In genomic region chr1:30407862-30408580, GRCh38 we compare ENCODE assay signal across 18 cellular contexts.
A peak's percentile ranks its signal among the peaks of the same experiment; 100 is the strongest.
DNase-seq lines count a peak whose midpoint lies in the region; ATAC-seq and TF ChIP-seq lines count a peak whose summit lies in the region.
"Had no signal": no experiment of that assay in that cellular context is flagged by ENCODE, and none has a peak within 500 bp of the region (broad histone marks: within the 10 kb centered on the region; RNA-seq: fewer than 3 reads in every experiment).

No MANE protein-coding gene starts in this region.

- no peak for TF ChIP-seq POLR2A in esophagus muscularis mucosa (IDR thresholded peaks at IDR 0.05; ENCODE audit: low read depth)

- H3K27me3 Mint-ChIP-seq in T-helper 2 cell treated with Interferon-gamma antibody and Interleukin-4, amounts not matched to agents 5 μg/mL and 100 μg/mL, for 36 hours (ENCODE audit: low read depth), result no peaks in the 10 kb centered on the region

- H3K4me3 ChIP-seq in esophagus muscularis mucosa (no peak overlapping the region), psoas muscle (no peak overlapping the region)
- H3K4me3 ChIP-seq: PC-9, thyroid gland had no signal

- ATAC-seq in GM18511 (IDR thresholded peaks at IDR 0.05; ENCODE audit: unreplicated experiment) (no peak), psoas muscle (no peak)

- H3K36me3 Mint-ChIP-seq in T-helper 2 cell treated with Interferon-gamma antibody and Interleukin-4, amounts not matched to agents 5 μg/mL and 100 μg/mL, for 36 hours (ENCODE audit: low read depth), result no peaks in the 10 kb centered on the region

- no peaks in the 10 kb centered on the region for H3K4me1 Mint-ChIP-seq in T-helper 2 cell treated with Interferon-gamma antibody and Interleukin-4, amounts not matched to agents 5 μg/mL and 100 μg/mL, for 36 hours (ENCODE audit: low read depth)

- TF ChIP-seq CTCF in esophagus muscularis mucosa (IDR thresholded peaks at IDR 0.05), result no peak
- TF ChIP-seq CTCF in psoas muscle (IDR thresholded peaks at IDR 0.05), result no peak

- DNase-seq in D341Med (ENCODE audit: low spot score), result peak; percentile 6
- DNase-seq in LoVo (ENCODE audit: low spot score), result peak; percentile 5
- DNase-seq in esophagus muscularis mucosa (ENCODE audit: extremely low spot score), result peak; percentile 87
- peak; percentile 0 for DNase-seq in retina
- no peak for DNase-seq in psoas muscle
- no peak for DNase-seq in T-helper 2 cell treated with Interferon-gamma antibody and Interleukin-4, amounts not matched to agents 5 μg/mL and 100 μg/mL, for 36 hours (ENCODE audit: low spot score)
- DNase-seq in putamen (ENCODE audit: low spot score), result no peak
- DNase-seq: activated CD4-positive, alpha-beta T cell treated with anti-CD3 and anti-CD28 coated beads for 4 hours; activated gamma-delta T cell; effector CD4-positive, alpha-beta T cell; mesenchymal stem cell; NCI-H2029; NCI-H526 treated with DMSO at 0.1 percent for 48 hours; PC-9; T-helper 2 cell; thyroid gland had no signal

- intact Hi-C loops in esophagus muscularis mucosa (cut with DNase I), result no loop called here
- intact Hi-C loops in psoas muscle (cut with DNase I), result no loop called here

- WGBS in esophagus muscularis mucosa, result 68% methylated on average over 6 of the region's 9 CpGs
- WGBS in psoas muscle, 3 donors, result 78 to 82% (median 79%) methylated on average over 9 of the region's 9 CpGs

- H3K36me3 ChIP-seq in esophagus muscularis mucosa, result no peaks in the 10 kb centered on the region
- no peaks in the 10 kb centered on the region for H3K36me3 ChIP-seq in psoas muscle (ENCODE audit: insufficient read depth in 1 of 2, low read depth in 1 of 2)
- H3K36me3 ChIP-seq: thyroid gland had no signal

- TF ChIP-seq EP300 in esophagus muscularis mucosa (IDR thresholded peaks at IDR 0.05), result no peak

- H3K9me3 ChIP-seq in esophagus muscularis mucosa (no peaks in the 10 kb centered on the region), psoas muscle (no peaks in the 10 kb centered on the region)
- H3K9me3 ChIP-seq: thyroid gland had no signal

- H3K27me3 ChIP-seq in esophagus muscularis mucosa (peaks cover 0 to 56% (median 0%) of the 10 kb centered on the region in 4 donors), psoas muscle (ENCODE audit: insufficient read depth in 3 of 3, low read length in 2 of 3) (no peaks in the 10 kb centered on the region)
- H3K27me3 ChIP-seq: thyroid gland had no signal

- H3K27ac ChIP-seq in esophagus muscularis mucosa (replicated peaks in 1 of 4) (no peak overlapping the region), psoas muscle (no peak overlapping the region)
- H3K27ac ChIP-seq: C4-2B, PC-9, thyroid gland had no signal

- no peak overlapping the region for H3K27ac Mint-ChIP-seq in T-helper 2 cell treated with Interferon-gamma antibody and Interleukin-4, amounts not matched to agents 5 μg/mL and 100 μg/mL, for 36 hours

- H3K9me3 Mint-ChIP-seq in T-helper 2 cell treated with Interferon-gamma antibody and Interleukin-4, amounts not matched to agents 5 μg/mL and 100 μg/mL, for 36 hours, result no peaks in the 10 kb centered on the region

- H3K4me1 ChIP-seq in esophagus muscularis mucosa (no peaks in the 10 kb centered on the region), psoas muscle (no peaks in the 10 kb centered on the region)
- H3K4me1 ChIP-seq: thyroid gland had no signal

- H3K4me3 Mint-ChIP-seq in T-helper 2 cell treated with Interferon-gamma antibody and Interleukin-4, amounts not matched to agents 5 μg/mL and 100 μg/mL, for 36 hours, result no peak overlapping the region

Comparison
In these comparisons a context has a peak if more than half of its experiments do, and no peak if none do; other contexts are left out.
1. DNase-seq: peak in D341Med (single experiment), LoVo (single experiment), esophagus muscularis mucosa (single experiment) and retina (single experiment); none in psoas muscle (0 of 2), T-helper 2 cell treated with Interferon-gamma antibody and Interleukin-4, amounts not matched to agents 5 μg/mL and 100 μg/mL, for 36 hours (single experiment) and putamen (single experiment).